1 cellular context compared by ENCODE assay signal in genomic region chr10:44929356-44930113, GRCh38.
TF ChIP-seq lines count a peak whose summit lies in the region.

No MANE protein-coding gene starts in this region.

TF ChIP-seq in H1, 55 proteins besides CTCF, POLR2A, EP300 and RAD21 (continued from another document):
- TF ChIP-seq FOSL1 (IDR thresholded peaks at IDR 0.05; ENCODE audit: insufficient read depth, low read depth, low read length) (no peak), CHD2 (IDR thresholded peaks at IDR 0.05; ENCODE audit: low read length) (no peak), SP4 (IDR thresholded peaks at IDR 0.05; ENCODE audit: low read length) (no peak), SRF (IDR thresholded peaks at IDR 0.05; ENCODE audit: low read depth, low read length) (no peak), EZH2 (IDR thresholded peaks at IDR 0.05; ENCODE audit: low read depth, low read length, severe bottlenecking) (no peak), SIN3A (conservative IDR thresholded peaks at IDR 0.05 in 1 of 2, IDR thresholded peaks at IDR 0.05 in 1 of 2; ENCODE audit: low read depth in 1 of 2, low read length in 2 of 2) (no peak), USF2 (IDR thresholded peaks at IDR 0.05; ENCODE audit: low read length) (no peak), JUND (IDR thresholded peaks at IDR 0.05; ENCODE audit: low read length) (no peak), TCF12 (IDR thresholded peaks at IDR 0.05; ENCODE audit: low read depth, low read length) (no peak)
